7 cellular contexts compared by ENCODE assay signal in genomic region chrX:451750-452149, GRCh38.
DNase-seq lines count a peak whose midpoint lies in the region; ATAC-seq, FAIRE-seq and TF ChIP-seq lines count a peak whose summit lies in the region.
"Not testable (repeated sequence)": the region's sequence is repeated elsewhere in the genome, so short reads cannot be mapped to it uniquely, and the experiment has no call there.

No MANE protein-coding gene starts in this region.

- H4K8ac ChIP-seq in H1 (ENCODE audit: extremely low read depth, insufficient read depth, low read length): not testable (repeated sequence)

- not testable (repeated sequence) for BruUV-seq in HCT116 (replicated peaks; lab: Mats Ljungman, UMichigan)

- not testable (repeated sequence) for H3K27ac Mint-ChIP-seq in neural progenitor cell

- H3K23ac ChIP-seq in H1 (ENCODE audit: insufficient read length): not testable (repeated sequence)

- not testable (repeated sequence) for H3K79me2 ChIP-seq in DOHH2 (ENCODE audit: control insufficient read depth, low read length); HCT116 (ENCODE audit: insufficient read depth, low read length); OCI-LY1 (ENCODE audit: insufficient read depth, low read length); H1 (ENCODE audit: control insufficient read depth in 1 of 2, insufficient read depth in 2 of 2, low read length in 2 of 2); neural progenitor cell (ENCODE audit: low read depth)

- not testable (repeated sequence) for H3K27me3 Mint-ChIP-seq in neural progenitor cell (ENCODE audit: insufficient read depth, low read depth)

- TF ChIP-seq CTCF in DOHH2 (IDR thresholded peaks at IDR 0.05; ENCODE audit: low read depth, low read length, poor library complexity, severe bottlenecking) (peak; percentile 17), HCT116 (IDR thresholded peaks at IDR 0.05 in 2 of 3, conservative IDR thresholded peaks at IDR 0.05 in 1 of 3; ENCODE audit: borderline replicate concordance in 1 of 3, insufficient read depth in 1 of 3, low read depth in 2 of 3, low read length in 2 of 3) (peak; percentile 8 to 23 (median 21); a peak in 1 of 6 replicates), OCI-LY1 (IDR thresholded peaks at IDR 0.05; ENCODE audit: low read length) (0 out of 2 replicates have a peak, but pooled peaks have one; percentile 6), VCaP (conservative IDR thresholded peaks at IDR 0.05) (0 out of 2 replicates have a peak, but pooled peaks have one; percentile 20), H1 (IDR thresholded peaks at IDR 0.05; ENCODE audit: control extremely low read depth in 1 of 3, insufficient read depth in 1 of 3, low read depth in 1 of 3, low read length in 3 of 3) (peak in 2 of 3 experiments; percentile 42 to 43; a peak in 3 of 4 replicates), neural progenitor cell (IDR thresholded peaks at IDR 0.05) (peak; percentile 45)
- TF ChIP-seq CTCF in kidney (IDR thresholded peaks at IDR 0.05; ENCODE audit: borderline replicate concordance, extremely low read depth, insufficient read depth): not testable (repeated sequence)

- not testable (repeated sequence) for H3K9me2 ChIP-seq in DOHH2 (replicated peaks; ENCODE audit: control insufficient read depth, low read length); HCT116 (ENCODE audit: insufficient read depth); OCI-LY1 (ENCODE audit: low read depth, low read length)

- H4K91ac ChIP-seq in H1 (replicated peaks; ENCODE audit: insufficient read length, low read length): not testable (repeated sequence)

- not testable (repeated sequence) for H3K4me2 ChIP-seq in DOHH2 (ENCODE audit: low read length); HCT116 (ENCODE audit: low read length); OCI-LY1 (ENCODE audit: low read length); H1 (ENCODE audit: insufficient read depth in 1 of 2, low read depth in 2 of 2, low read length in 2 of 2); neural progenitor cell

- TF ChIP-seq EP300 in H1 (IDR thresholded peaks at IDR 0.05; ENCODE audit: borderline replicate concordance in 1 of 2, low read depth in 2 of 2, low read length in 2 of 2): not testable (repeated sequence)

- H3K4me1 Mint-ChIP-seq in neural progenitor cell: not testable (repeated sequence)

- not testable (repeated sequence) for DNase-seq in HCT116 (ENCODE audit: low read depth, low spot score)
- DNase-seq in H1 (ENCODE audit: low read depth in 1 of 2, low spot score in 2 of 2) (peak in 1 of 2 experiments; percentile 58), kidney (peak; percentile 20), neural progenitor cell (ENCODE audit: low spot score) (peak; percentile 43)

- H3K36me3 ChIP-seq in DOHH2 (ENCODE audit: control insufficient read depth, low read length); HCT116 (ENCODE audit: control insufficient read depth in 1 of 2, insufficient read depth in 2 of 2, low read length in 2 of 2); OCI-LY1 (ENCODE audit: insufficient read depth, low read length); H1 (ENCODE audit: control insufficient read depth in 2 of 4, insufficient read depth in 4 of 4, low read length in 3 of 4); kidney (ENCODE audit: control insufficient read depth in 1 of 2, insufficient read depth in 2 of 2, low read length in 2 of 2); neural progenitor cell: not testable (repeated sequence)

- not testable (repeated sequence) for H3K4me3 Mint-ChIP-seq in neural progenitor cell

- not testable (repeated sequence) for H4K5ac ChIP-seq in H1 (ENCODE audit: insufficient read length, low read depth, low read length)

- not testable (repeated sequence) for H3K9me3 Mint-ChIP-seq in neural progenitor cell

- not testable (repeated sequence) for H3F3A ChIP-seq in DOHH2 (ENCODE audit: control insufficient read depth, insufficient read depth); OCI-LY1 (ENCODE audit: insufficient read depth, low read length); neural progenitor cell (ENCODE audit: low read depth)

- 0 out of 2 replicates have a peak overlapping the region, but pooled peaks have one; percentile 65 for H2BK15ac ChIP-seq in H1 (ENCODE audit: low read length)

- not testable (repeated sequence) for H3K23me2 ChIP-seq in H1 (ENCODE audit: low read depth, low read length)

- not testable (repeated sequence) for TF ChIP-seq POLR2A in HCT116 (IDR thresholded peaks at IDR 0.05; ENCODE audit: borderline replicate concordance, extremely low read depth, insufficient read depth, insufficient read length); H1 (IDR thresholded peaks at IDR 0.05; ENCODE audit: control extremely low read depth in 1 of 2, low read depth in 2 of 2, low read length in 2 of 2)

- H2BK120ac ChIP-seq in H1 (replicated peaks; ENCODE audit: low read depth, low read length): peak overlapping the region; percentile 47

- not testable (repeated sequence) for H3K4me3 ChIP-seq in DOHH2 (ENCODE audit: low read length); HCT116 (replicated peaks in 1 of 2; ENCODE audit: low read depth in 1 of 2, low read length in 2 of 2); OCI-LY1 (ENCODE audit: low read depth, low read length, poor library complexity, severe bottlenecking); H1 (ENCODE audit: extremely low read depth in 1 of 4, insufficient read depth in 2 of 4, low read depth in 3 of 4, low read length in 4 of 4); kidney (ENCODE audit: low read length in 2 of 2); neural progenitor cell

- H2BK20ac ChIP-seq in H1 (ENCODE audit: low read length): not testable (repeated sequence)

- intact Hi-C loops in HCT116 (cut with micrococcal nuclease); kidney (cut with DNase I): not testable (repeated sequence)

- not testable (repeated sequence) for H2AFZ ChIP-seq in HCT116 (ENCODE audit: low read depth, low read length, poor library complexity, severe bottlenecking); OCI-LY1 (ENCODE audit: low read length); H1 (ENCODE audit: low read length); neural progenitor cell (replicated peaks)

- not testable (repeated sequence) for H2BK12ac ChIP-seq in H1 (ENCODE audit: low read depth, low read length)

- TF ChIP-seq RAD21 in HCT116 (IDR thresholded peaks at IDR 0.05; ENCODE audit: low read depth) (peak; percentile 22; the same call in 1 of the 2 replicates), H1 (IDR thresholded peaks at IDR 0.05 in 1 of 2, conservative IDR thresholded peaks at IDR 0.05 in 1 of 2; ENCODE audit: low read depth in 2 of 2, low read length in 2 of 2) (peak; percentile 60 to 69)

- ATAC-seq in HCT116: not testable (repeated sequence)

- not testable (repeated sequence) for H3K9ac ChIP-seq in HCT116 (ENCODE audit: low read length); OCI-LY1 (ENCODE audit: low read length); H1 (replicated peaks in 1 of 4; ENCODE audit: extremely low read depth in 1 of 4, low read depth in 3 of 4, low read length in 3 of 4); kidney (ENCODE audit: low read length in 2 of 2); neural progenitor cell

- CTCF ChIA-PET in HCT116 (lab: Charles Lee); H1 (lab: Charles Lee; ENCODE audit: partially characterized antibody): not testable (repeated sequence)

- H3K18ac ChIP-seq in H1 (ENCODE audit: extremely low read depth, low read length): not testable (repeated sequence)

- H3K36me3 Mint-ChIP-seq in neural progenitor cell: not testable (repeated sequence)

- H3K79me1 ChIP-seq in H1 (ENCODE audit: low read depth, low read length): not testable (repeated sequence)

- not testable (repeated sequence) for H3K27me3 ChIP-seq in DOHH2 (ENCODE audit: control insufficient read depth, low read length); HCT116 (ENCODE audit: insufficient read depth, low read length); OCI-LY1 (ENCODE audit: insufficient read depth, low read length); H1 (replicated peaks in 1 of 4; ENCODE audit: control insufficient read depth in 3 of 4, extremely low read depth in 1 of 4, insufficient read depth in 3 of 4, low read length in 3 of 4); neural progenitor cell

- RAD21 ChIA-PET in HCT116 (lab: Charles Lee; ENCODE audit: low non-redundant PET in 1 of 2, low total read pairs in 2 of 2, uncharacterized antibody in 2 of 2, unreplicated experiment in 2 of 2): not testable (repeated sequence)

- H3K9me3 ChIP-seq in DOHH2 (ENCODE audit: control insufficient read depth, insufficient read depth, low read length); HCT116 (ENCODE audit: control insufficient read depth in 1 of 2, insufficient read depth in 1 of 2, low read depth in 1 of 2, low read length in 2 of 2); OCI-LY1 (ENCODE audit: low read length); H1 (ENCODE audit: insufficient read depth in 2 of 2, low read depth in 1 of 2, low read length in 1 of 2); kidney (ENCODE audit: control insufficient read depth in 1 of 2, low read length in 2 of 2); neural progenitor cell (ENCODE audit: low read depth): not testable (repeated sequence)

- not testable (repeated sequence) for H2AK5ac ChIP-seq in H1 (ENCODE audit: low read depth, low read length)

- not testable (repeated sequence) for H4K20me1 ChIP-seq in DOHH2 (ENCODE audit: control insufficient read depth, insufficient read depth, low read depth, low read length); HCT116 (ENCODE audit: insufficient read depth); OCI-LY1 (ENCODE audit: insufficient read depth, low read length); H1 (replicated peaks in 1 of 2; ENCODE audit: control insufficient read depth in 1 of 2, insufficient read depth in 2 of 2, low read length in 2 of 2); neural progenitor cell (ENCODE audit: low read depth)

- peak; percentile 28 for FAIRE-seq in H1 (lab: Jason Lieb, UNC)
- FAIRE-seq in kidney (lab: Jason Lieb, UNC): not testable (repeated sequence)

- H3K4me1 ChIP-seq in DOHH2 (ENCODE audit: control insufficient read depth, low read length); HCT116 (ENCODE audit: control insufficient read depth in 1 of 2, insufficient read depth in 2 of 2, low read length in 2 of 2); OCI-LY1 (ENCODE audit: insufficient read depth, low read length, severe bottlenecking); H1 (replicated peaks in 1 of 4; ENCODE audit: control insufficient read depth in 3 of 4, insufficient read depth in 4 of 4, low read length in 3 of 4); kidney (ENCODE audit: control insufficient read depth in 1 of 2, insufficient read depth in 1 of 2, low read depth in 1 of 2, low read length in 2 of 2); neural progenitor cell: not testable (repeated sequence)

- POLR2A ChIA-PET in HCT116 (lab: Charles Lee); H1 (lab: Charles Lee; ENCODE audit: partially characterized antibody): not testable (repeated sequence)

- WGBS in H1 (ENCODE audit: extremely low coverage in 1 of 2, insufficient coverage in 1 of 2, insufficient read length in 1 of 2, insufficient replicate concordance in 2 of 2, low coverage in 1 of 2, low lambda C conversion rate in 2 of 2, missing lambda C conversion rate in 1 of 2), 2 experiments: 67% methylated on average over 12 of the region's 12 CpGs; no CpG with 5 or more reads in 1 of the 2 experiments

- H3K27ac ChIP-seq in DOHH2 (ENCODE audit: low read depth, low read length); HCT116 (ENCODE audit: low read depth, low read length); OCI-LY1 (ENCODE audit: low read depth, low read length, poor library complexity, severe bottlenecking); VCaP; H1 (ENCODE audit: low read depth, low read length); kidney (ENCODE audit: low read depth in 2 of 2, low read length in 2 of 2); neural progenitor cell: not testable (repeated sequence)

- H3K4ac ChIP-seq in H1 (replicated peaks; ENCODE audit: insufficient read length, low read depth, low read length): not testable (repeated sequence)

- not testable (repeated sequence) for H3K14ac ChIP-seq in H1 (ENCODE audit: insufficient read length)

- not testable (repeated sequence) for H2BK5ac ChIP-seq in H1 (ENCODE audit: low read depth, low read length)

- not testable (repeated sequence) for H3K56ac ChIP-seq in H1 (replicated peaks; ENCODE audit: insufficient read length, low read depth, low read length)
